ENCODE assay signal across 8 cellular contexts in the genomic region with DNA sequence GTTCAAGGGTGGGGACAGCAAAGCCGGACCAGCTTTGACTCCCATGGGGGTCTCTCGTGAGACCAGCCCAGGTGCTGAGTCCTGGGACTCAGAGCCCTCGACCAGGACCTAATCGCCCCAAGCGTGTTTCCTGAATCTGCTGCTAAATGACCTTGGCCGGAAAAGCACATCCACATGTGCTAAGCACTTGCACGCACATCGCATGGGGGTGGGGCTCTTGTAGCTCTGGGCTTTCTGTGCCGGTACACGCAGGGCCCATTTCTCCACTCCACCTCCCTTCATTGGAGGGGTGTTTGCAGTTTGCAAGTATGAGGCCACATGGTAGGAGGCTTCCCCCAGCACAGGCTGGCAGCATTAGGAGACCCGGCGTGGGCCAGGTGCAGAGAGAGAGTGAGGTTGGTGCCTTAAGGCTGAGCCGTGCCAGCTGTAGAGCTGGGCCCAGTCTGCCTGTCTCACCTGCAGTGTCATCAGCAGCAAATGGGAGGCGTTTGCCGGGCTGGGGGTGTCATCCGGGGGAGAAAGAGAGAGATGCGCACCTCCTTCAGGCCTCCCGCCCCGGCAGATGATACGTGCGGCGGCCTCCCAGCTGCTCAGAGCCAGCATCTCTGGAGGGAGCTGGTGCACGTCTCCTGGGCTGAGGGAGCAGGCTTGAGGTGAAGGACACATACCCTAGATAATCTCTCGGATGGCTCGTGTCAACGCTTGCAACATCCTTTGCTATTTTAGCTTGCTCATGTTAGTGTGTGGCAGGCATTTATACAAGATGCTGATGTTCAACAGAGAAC. TPM values are rescaled to one million over a fixed set of nuclear protein-coding genes. Genes with fewer than 3 reads are reported as not detected.
DNase-seq lines count a peak whose midpoint lies in the region; ATAC-seq and TF ChIP-seq lines count a peak whose summit lies in the region.

No MANE protein-coding gene starts in this region.

- H3K27ac Mint-ChIP-seq in activated T-helper 1 cell treated with anti-CD3 and anti-CD28 coated beads, Interleukin-12 subunit alpha, Interleukin-12 subunit beta, Interleukin-2, Interleukin-4 antibody, amounts not matched to agents 30 ng/mL and 10 ng/mL and 1 ng/mL, durations not matched to agents 14 hours and 24 hours and 36 hours, result peak overlapping the region; percentile 97

- no peak for TF ChIP-seq CTCF in right lobe of liver (IDR thresholded peaks at IDR 0.05)

- H3K9me3 ChIP-seq in right lobe of liver, result no peaks in the 10 kb centered on the region

- peak overlapping the region; percentile 83 for H3K4me3 Mint-ChIP-seq in activated T-helper 1 cell treated with anti-CD3 and anti-CD28 coated beads, Interleukin-12 subunit alpha, Interleukin-12 subunit beta, Interleukin-2, Interleukin-4 antibody, amounts not matched to agents 30 ng/mL and 10 ng/mL and 1 ng/mL, durations not matched to agents 14 hours and 24 hours and 36 hours

- no peak for TF ChIP-seq POLR2A in right lobe of liver (IDR thresholded peaks at IDR 0.05)

- no peaks in the 10 kb centered on the region for H3K27me3 ChIP-seq in right lobe of liver

- H3K27ac ChIP-seq in right lobe of liver (no peak overlapping the region), temporal lobe (ENCODE audit: low read depth, low read length) (peak overlapping the region; percentile 34)

- H3K9me3 Mint-ChIP-seq in activated T-helper 1 cell treated with anti-CD3 and anti-CD28 coated beads, Interleukin-12 subunit alpha, Interleukin-12 subunit beta, Interleukin-2, Interleukin-4 antibody, amounts not matched to agents 30 ng/mL and 10 ng/mL and 1 ng/mL, durations not matched to agents 14 hours and 24 hours and 36 hours, result no peaks in the 10 kb centered on the region

- no peaks in the 10 kb centered on the region for H3K4me1 ChIP-seq in right lobe of liver

- H3K27me3 Mint-ChIP-seq in activated T-helper 1 cell treated with anti-CD3 and anti-CD28 coated beads, Interleukin-12 subunit alpha, Interleukin-12 subunit beta, Interleukin-2, Interleukin-4 antibody, amounts not matched to agents 30 ng/mL and 10 ng/mL and 1 ng/mL, durations not matched to agents 14 hours and 24 hours and 36 hours (ENCODE audit: insufficient read depth), result no peaks in the 10 kb centered on the region

- DNase-seq in activated T-helper 1 cell treated with anti-CD3 and anti-CD28 coated beads, Interleukin-12 subunit alpha, Interleukin-12 subunit beta, Interleukin-2, Interleukin-4 antibody, amounts not matched to agents 30 ng/mL and 10 ng/mL and 1 ng/mL, durations not matched to agents 14 hours and 24 hours and 36 hours (ENCODE audit: low spot score), result peak; percentile 14
- DNase-seq in right lobe of liver (no peak), NCI-H1436 treated with DMSO at 0.1 percent for 48 hours (lab: John Stamatoyannopoulos, UW) (no peak), HUDEP-2 (lab: John Stamatoyannopoulos, UW; ENCODE audit: unreplicated experiment in 76 of 76) (no peak)

- ATAC-seq in GM18870 (IDR thresholded peaks at IDR 0.05; ENCODE audit: unreplicated experiment), result peak; percentile 38
- peak; percentile 35 for ATAC-seq in HG03565 (IDR thresholded peaks at IDR 0.05; ENCODE audit: unreplicated experiment)
- ATAC-seq in right lobe of liver, result peak; percentile 56 to 67 (median 62)
- no peak for ATAC-seq in GM21619 (IDR thresholded peaks at IDR 0.05; ENCODE audit: unreplicated experiment)

- H3K4me3 ChIP-seq in right lobe of liver, result no peak overlapping the region

- peaks cover 13% of the 10 kb centered on the region for H3K36me3 Mint-ChIP-seq in activated T-helper 1 cell treated with anti-CD3 and anti-CD28 coated beads, Interleukin-12 subunit alpha, Interleukin-12 subunit beta, Interleukin-2, Interleukin-4 antibody, amounts not matched to agents 30 ng/mL and 10 ng/mL and 1 ng/mL, durations not matched to agents 14 hours and 24 hours and 36 hours (ENCODE audit: low read depth)

- H3K36me3 ChIP-seq in right lobe of liver, result no peaks in the 10 kb centered on the region

- WGBS in right lobe of liver (ENCODE audit: insufficient coverage, low coverage, low lambda C conversion rate, missing lambda C conversion rate), result 43% methylated on average over 7 of the region's 26 CpGs

- intact Hi-C loops in activated T-helper 1 cell treated with anti-CD3 and anti-CD28 coated beads, Interleukin-12 subunit alpha, Interleukin-12 subunit beta, Interleukin-2, Interleukin-4 antibody, amounts not matched to agents 30 ng/mL and 10 ng/mL and 1 ng/mL, durations not matched to agents 14 hours and 24 hours and 36 hours (cut with micrococcal nuclease), result loop anchor here (1.0 kb wide), 2 partner anchors 13 to 28 kb away; no protein-coding TSS in a partner anchor
- intact Hi-C loops in right lobe of liver (cut with DNase I), result no loop called here

- peaks cover 55% of the 10 kb centered on the region for H3K4me1 Mint-ChIP-seq in activated T-helper 1 cell treated with anti-CD3 and anti-CD28 coated beads, Interleukin-12 subunit alpha, Interleukin-12 subunit beta, Interleukin-2, Interleukin-4 antibody, amounts not matched to agents 30 ng/mL and 10 ng/mL and 1 ng/mL, durations not matched to agents 14 hours and 24 hours and 36 hours (ENCODE audit: low read depth)

RNA-seq across cellular contexts. Expression of gene CLCN4, which starts 45.2 kb away (rescaled TPM):
- total RNA-seq in activated T-helper 1 cell treated with anti-CD3 and anti-CD28 coated beads, Interleukin-12 subunit alpha, Interleukin-12 subunit beta, Interleukin-2, Interleukin-4 antibody, amounts not matched to agents 30 ng/mL and 10 ng/mL and 1 ng/mL, durations not matched to agents 14 hours and 24 hours and 36 hours, result not detected in 2 replicates
- 1 to 10 TPM; 3.5 to 5.5 (median 4.0) TPM for total RNA-seq in right lobe of liver
- total RNA-seq in temporal lobe, result 66.1 TPM

Comparison
In these comparisons a context has a peak if more than half of its experiments do, and no peak if none do; other contexts are left out.
1. RNA of gene CLCN4, which starts 45.2 kb away (total RNA-seq): 66.1 TPM in temporal lobe (single experiment); 3.5 to 5.5 TPM in right lobe of liver and not detected in activated T-helper 1 cell treated with anti-CD3 and anti-CD28 coated beads, Interleukin-12 subunit alpha, Interleukin-12 subunit beta, Interleukin-2, Interleukin-4 antibody, amounts not matched to agents 30 ng/mL and 10 ng/mL and 1 ng/mL, durations not matched to agents 14 hours and 24 hours and 36 hours; every median in the first group is over 10 times any median in the second.